Comparison of ENCODE assay signal across 18 cellular contexts in the genomic region with DNA sequence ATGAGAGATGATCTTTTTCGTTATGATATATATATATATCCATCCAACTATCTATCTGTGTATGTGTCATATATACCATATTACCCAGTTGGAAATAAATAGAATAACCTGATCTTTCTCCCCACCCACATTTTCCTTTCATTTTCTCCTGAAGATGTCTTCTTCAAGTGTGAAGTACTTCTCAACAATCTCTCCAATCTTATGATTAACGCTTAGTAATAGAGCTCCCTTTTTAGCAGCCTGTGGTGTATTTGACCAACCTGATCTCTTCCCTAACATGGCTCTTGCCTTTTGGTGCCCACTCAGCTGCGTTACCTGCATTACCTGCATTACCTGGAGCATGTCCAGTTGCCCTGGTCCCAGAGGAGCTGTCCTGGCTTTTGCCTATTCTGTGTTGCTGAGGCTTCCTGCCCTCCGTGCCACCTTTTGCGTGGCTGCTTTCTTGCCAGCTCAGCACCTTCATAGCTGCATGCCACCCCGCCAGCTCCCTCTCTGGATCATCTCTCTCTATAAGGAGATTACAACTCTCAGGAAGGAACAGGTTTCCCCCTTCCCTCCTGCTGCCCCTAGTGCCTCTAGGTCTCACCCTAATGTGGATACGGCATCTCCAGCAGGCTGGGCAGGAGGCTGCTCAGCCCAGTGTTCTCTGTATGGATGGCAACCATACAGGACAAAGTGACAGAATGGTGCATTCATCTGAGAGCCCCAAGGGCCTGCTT.
DNase-seq lines count a peak whose midpoint lies in the region; ATAC-seq, FAIRE-seq and TF ChIP-seq lines count a peak whose summit lies in the region.
"Had no signal": no experiment of that assay in that cellular context is flagged by ENCODE, and none has a peak within 500 bp of the region (broad histone marks: within the 10 kb centered on the region; RNA-seq: fewer than 3 reads in every experiment).

No MANE protein-coding gene starts in this region.

- TF ChIP-seq RAD21 in A549 (conservative IDR thresholded peaks at IDR 0.05 in 1 of 2, IDR thresholded peaks at IDR 0.05 in 1 of 2), result no peak

- CTCF ChIA-PET in A549 (lab: Yijun Ruan, JAX), result interaction anchor here (1.0 to 1.6 kb wide), 5 partner anchors 119 to 368 kb away, joined by 3 to 4 read pairs (median 3); no protein-coding TSS in a partner anchor

- peak overlapping the region; percentile 65 for H2BK120ac ChIP-seq in mesenchymal stem cell (ENCODE audit: low read depth, low read length)

- no peak for TF ChIP-seq EP300 in A549 (IDR thresholded peaks at IDR 0.05)

- peak overlapping the region in 1 of 2 experiments; percentile 74 for H3K14ac ChIP-seq in mesenchymal stem cell (ENCODE audit: low read length in 2 of 2)

- H3K4me2 ChIP-seq in A549, result no peak overlapping the region
- H3K4me2 ChIP-seq in mesenchymal stem cell (ENCODE audit: low read length, poor library complexity, severe bottlenecking), result no peak overlapping the region

- ATAC-seq in A549, result peak in 1 of 2 experiments; percentile 21; a peak in 1 of 6 replicates
- ATAC-seq in GM21619 (IDR thresholded peaks at IDR 0.05; ENCODE audit: unreplicated experiment), result no peak
- no peak for ATAC-seq in omental fat pad (ENCODE audit: low FRiP score)

- no peak for FAIRE-seq in A549 (lab: Jason Lieb, UNC)

- no peak overlapping the region for H3K23ac ChIP-seq in mesenchymal stem cell (ENCODE audit: low read length in 2 of 2)

- H3K9me3 ChIP-seq in A549 (no peaks in the 10 kb centered on the region), mesenchymal stem cell (ENCODE audit: control insufficient read depth, low read length) (no peaks in the 10 kb centered on the region)
- H3K9me3 ChIP-seq: MG63 had no signal

- H4K91ac ChIP-seq in mesenchymal stem cell (ENCODE audit: low read length), result peak overlapping the region; percentile 48

- H3K4ac ChIP-seq in mesenchymal stem cell (ENCODE audit: low read depth in 1 of 2, low read length in 2 of 2), result peak overlapping the region; percentile 6 to 63

- POLR2A ChIA-PET in A549 (lab: Yijun Ruan, JAX), result no interaction called here

- H4K8ac ChIP-seq in mesenchymal stem cell (ENCODE audit: low read length), result peak overlapping the region; percentile 21

- H2BK5ac ChIP-seq in mesenchymal stem cell (ENCODE audit: low read depth, low read length, poor library complexity, severe bottlenecking), result no peak overlapping the region

- H2BK12ac ChIP-seq in mesenchymal stem cell (ENCODE audit: low read length in 2 of 2), result peak overlapping the region; percentile 65 to 73

- no peak overlapping the region for H3K27ac ChIP-seq in A549
- no peak overlapping the region for H3K27ac ChIP-seq in mesenchymal stem cell (ENCODE audit: low read length, poor library complexity, severe bottlenecking)
- H3K27ac ChIP-seq: brain microvascular endothelial cell had no signal

- H3K4me3 ChIP-seq in A549 (no peak overlapping the region), mesenchymal stem cell (ENCODE audit: insufficient read depth in 1 of 2, low read depth in 1 of 2, low read length in 2 of 2) (no peak overlapping the region)
- H3K4me3 ChIP-seq: lung, MG63 had no signal

- H3K79me1 ChIP-seq in mesenchymal stem cell (replicated peaks; ENCODE audit: low read length, poor library complexity, severe bottlenecking), result no peaks in the 10 kb centered on the region

- no peaks in the 10 kb centered on the region for H3K36me3 ChIP-seq in mesenchymal stem cell (ENCODE audit: control insufficient read depth in 1 of 2, insufficient read depth in 2 of 2, low read depth in 1 of 2, low read length in 2 of 2)
- H3K36me3 ChIP-seq: brain microvascular endothelial cell, MG63 had no signal

- no peak overlapping the region for H2AFZ ChIP-seq in mesenchymal stem cell (ENCODE audit: low read depth, low read length)

- TF ChIP-seq POLR2A in A549 (IDR thresholded peaks at IDR 0.05; ENCODE audit: low read length), result no peak

- no peak overlapping the region for H2AK5ac ChIP-seq in mesenchymal stem cell (ENCODE audit: low read length, severe bottlenecking)

- H3K9ac ChIP-seq in mesenchymal stem cell (ENCODE audit: low read length), result no peak overlapping the region

- TF ChIP-seq CTCF in A549 (IDR thresholded peaks at IDR 0.05) (no peak), omental fat pad (IDR thresholded peaks at IDR 0.05) (no peak)

- peak overlapping the region; percentile 34 to 69 for H3K18ac ChIP-seq in mesenchymal stem cell (ENCODE audit: low read depth in 1 of 2, low read length in 2 of 2)

- H3K4me1 ChIP-seq in A549 (0 out of 3 replicates have a peak, but pooled peaks cover 4% of the 10 kb centered on the region), mesenchymal stem cell (ENCODE audit: control insufficient read depth, insufficient read depth, low read depth, low read length) (peaks cover 9% of the 10 kb centered on the region)

- WGBS in A549 (ENCODE audit: missing lambda C conversion rate), result 80% methylated on average over 7 of the region's 7 CpGs
- 89% methylated on average over 6 of the region's 7 CpGs for WGBS in mesenchymal stem cell

- H2BK15ac ChIP-seq in mesenchymal stem cell (ENCODE audit: low read depth, poor library complexity, severe bottlenecking), result no peak overlapping the region

- DNase-seq in NCI-H1417 (lab: John Stamatoyannopoulos, UW), result peak; percentile 11 to 61 (median 44)
- no peak for DNase-seq in NCI-H1417 treated with DMSO at 0.1 percent for 48 hours (lab: John Stamatoyannopoulos, UW)
- no peak for DNase-seq in A549 (ENCODE audit: low read depth in 1 of 2, low spot score in 1 of 2)
- peak; percentile 17 for DNase-seq in NCI-H82 treated with DMSO at 0.1 percent for 48 hours (lab: John Stamatoyannopoulos, UW; ENCODE audit: unreplicated experiment)
- DNase-seq in mesenchymal stem cell, result no peak
- no peak for DNase-seq in dedifferentiated amniotic fluid mesenchymal stem cell (ENCODE audit: extremely low spot score)
- no peak for DNase-seq in omental fat pad (ENCODE audit: low spot score)
- DNase-seq: activated CD4-positive, alpha-beta T cell treated with anti-CD3 and anti-CD28 coated beads for 4 hours; activated CD8-positive, alpha-beta memory T cell treated with anti-CD3 and anti-CD28 coated beads, Interleukin-2, amount 50 U/mL, for 48 hours; brain microvascular endothelial cell; CD4-positive, CD25-positive, alpha-beta regulatory T cell; MG63; NCI-H187; stimulated activated CD4-positive, alpha-beta T cell treated with anti-CD3 and anti-CD28 coated beads, Interleukin-12 subunit alpha, Interleukin-12 subunit beta, amount 100 ng/mL, for 4 hours; stimulated activated naive CD4-positive, alpha-beta T cell; T-helper 9 cell had no signal

- peaks cover 36% of the 10 kb centered on the region in 2 experiments for H3K27me3 ChIP-seq in mesenchymal stem cell (ENCODE audit: control insufficient read depth in 1 of 2, insufficient read depth in 1 of 2, low read length in 2 of 2)
- H3K27me3 ChIP-seq: brain microvascular endothelial cell, MG63 had no signal

TF ChIP-seq in A549, 52 proteins besides CTCF, POLR2A, EP300 and RAD21:
- TF ChIP-seq RCOR1 (IDR thresholded peaks at IDR 0.05; ENCODE audit: low read depth, low read length), result no peak
- TF ChIP-seq MAFK (IDR thresholded peaks at IDR 0.05; ENCODE audit: partially characterized antibody), result peak; percentile 44
- TF ChIP-seq HOXB5 (CRISPR knock-in tag; IDR thresholded peaks at IDR 0.05), result no peak
- no peak for TF ChIP-seq NR3C1 (IDR thresholded peaks at IDR 0.05)

Comparison
In these comparisons a context has a peak if more than half of its experiments do, and no peak if none do; other contexts are left out.
1. DNase-seq: peak in NCI-H1417 (3 of 3) and NCI-H82 treated with DMSO at 0.1 percent for 48 hours (single experiment); none in NCI-H1417 treated with DMSO at 0.1 percent for 48 hours (single experiment), A549 (0 of 2), mesenchymal stem cell (single experiment), dedifferentiated amniotic fluid mesenchymal stem cell (single experiment) and omental fat pad (single experiment).